In genomic region chr19:39169143-39169810, GRCh38 we compare ENCODE assay signal across 1 cellular context.
TF ChIP-seq lines count a peak whose summit lies in the region.

No MANE protein-coding gene starts in this region.

TF ChIP-seq in WTC11, 78 proteins besides CTCF, POLR2A, EP300 and RAD21 (continued from another document):
- no peak for TF ChIP-seq MXD4 (CRISPR knock-in tag; IDR thresholded peaks at IDR 0.05; ENCODE audit: borderline replicate concordance)
- TF ChIP-seq FOXP1 (CRISPR knock-in tag; IDR thresholded peaks at IDR 0.05; ENCODE audit: borderline replicate concordance): no peak
- no peak for TF ChIP-seq AFF4 (CRISPR knock-in tag; IDR thresholded peaks at IDR 0.05; ENCODE audit: borderline replicate concordance)
- TF ChIP-seq PREB (CRISPR knock-in tag; IDR thresholded peaks at IDR 0.05; ENCODE audit: borderline replicate concordance): no peak
